In genomic region chr11:34203377-34203801, GRCh38 we compare ENCODE assay signal across 14 cellular contexts.
DNase-seq lines count a peak whose midpoint lies in the region; ATAC-seq and TF ChIP-seq lines count a peak whose summit lies in the region.
"Had no signal": no experiment of that assay in that cellular context is flagged by ENCODE, and none has a peak within 500 bp of the region (broad histone marks: within the 10 kb centered on the region; RNA-seq: fewer than 3 reads in every experiment).

No MANE protein-coding gene starts in this region.

- H3K4me3 ChIP-seq in HCT116 (replicated peaks in 1 of 2; ENCODE audit: low read depth in 1 of 2, low read length in 2 of 2) = no peak overlapping the region
- no peak overlapping the region for H3K4me3 ChIP-seq in Panc1 (ENCODE audit: low read depth in 2 of 2, low read length in 2 of 2)
- H3K4me3 ChIP-seq: mucosa of descending colon, psoas muscle had no signal

- H3K9ac ChIP-seq in HCT116 (ENCODE audit: low read length) = no peak overlapping the region

- no peak overlapping the region for H3K4me3 Mint-ChIP-seq in activated naive CD4-positive, alpha-beta T cell treated with anti-CD3 and anti-CD28 coated beads for 36 hours
- H3K4me3 Mint-ChIP-seq in nephron = no peak overlapping the region
- H3K4me3 Mint-ChIP-seq: activated T-helper 1 cell treated with anti-CD3 and anti-CD28 coated beads, Interleukin-12 subunit alpha, Interleukin-12 subunit beta, Interleukin-2, Interleukin-4 antibody, amounts not matched to agents 30 ng/mL and 10 ng/mL and 1 ng/mL, durations not matched to agents 14 hours and 24 hours and 36 hours; brain had no signal

- H3K4me1 ChIP-seq in HCT116 (ENCODE audit: control insufficient read depth in 1 of 2, insufficient read depth in 2 of 2, low read length in 2 of 2) (peaks cover 10 to 43% of the 10 kb centered on the region in 2 experiments), Panc1 (ENCODE audit: control insufficient read depth, insufficient read depth, low read length) (peaks cover 50% of the 10 kb centered on the region)

- no peak for ATAC-seq in activated naive CD4-positive, alpha-beta T cell treated with anti-CD3 and anti-CD28 coated beads, Interleukin-2, amount 50 U/mL, for 72 hours
- ATAC-seq in HCT116 = no peak
- ATAC-seq in Panc1 = no peak
- ATAC-seq in HG02970 (IDR thresholded peaks at IDR 0.05; ENCODE audit: low FRiP score, unreplicated experiment) = no peak
- ATAC-seq in GM18870 (IDR thresholded peaks at IDR 0.05; ENCODE audit: unreplicated experiment) = no peak
- ATAC-seq: mucosa of descending colon, psoas muscle had no signal

- H4K20me1 ChIP-seq in HCT116 (ENCODE audit: insufficient read depth) = no peaks in the 10 kb centered on the region

- H3K79me2 ChIP-seq in HCT116 (ENCODE audit: insufficient read depth, low read length) = no peaks in the 10 kb centered on the region

- H3K4me1 Mint-ChIP-seq in activated naive CD4-positive, alpha-beta T cell treated with anti-CD3 and anti-CD28 coated beads for 36 hours (ENCODE audit: low read depth) = peaks cover 27% of the 10 kb centered on the region
- peaks cover 63% of the 10 kb centered on the region for H3K4me1 Mint-ChIP-seq in nephron

- TF ChIP-seq RAD21 in HCT116 (IDR thresholded peaks at IDR 0.05; ENCODE audit: low read depth) = no peak

- H3K36me3 Mint-ChIP-seq in activated naive CD4-positive, alpha-beta T cell treated with anti-CD3 and anti-CD28 coated beads for 36 hours (ENCODE audit: low read depth) = no peaks in the 10 kb centered on the region
- H3K36me3 Mint-ChIP-seq in activated naive CD4-positive, alpha-beta T cell treated with anti-CD3 and anti-CD28 coated beads, Interleukin-2, amount 50 U/mL, for 72 hours = no peaks in the 10 kb centered on the region
- no peaks in the 10 kb centered on the region for H3K36me3 Mint-ChIP-seq in nephron (ENCODE audit: low read depth)
- H3K36me3 Mint-ChIP-seq: brain had no signal

- H3K27me3 ChIP-seq in HCT116 (ENCODE audit: insufficient read depth, low read length) (no peaks in the 10 kb centered on the region), Panc1 (ENCODE audit: control insufficient read depth, insufficient read depth, low read length) (no peaks in the 10 kb centered on the region)

- TF ChIP-seq CTCF in HCT116 (IDR thresholded peaks at IDR 0.05 in 2 of 3, conservative IDR thresholded peaks at IDR 0.05 in 1 of 3; ENCODE audit: borderline replicate concordance in 1 of 3, insufficient read depth in 1 of 3, low read depth in 2 of 3, low read length in 2 of 3) = no peak
- no peak for TF ChIP-seq CTCF in Panc1 (IDR thresholded peaks at IDR 0.05)
- TF ChIP-seq CTCF in nephron (IDR thresholded peaks at IDR 0.05; ENCODE audit: unreplicated experiment in 3 of 3) = no peak

- CTCF ChIA-PET in activated naive CD4-positive, alpha-beta T cell treated with anti-CD3 and anti-CD28 coated beads for 36 hours (lab: Charles Lee) = interaction anchor here (0.9 to 1.3 kb wide), 2 partner anchors 15 to 28 kb away, joined by 3 read pairs; no protein-coding TSS in a partner anchor
- CTCF ChIA-PET in HCT116 (lab: Charles Lee) (no interaction called here), Panc1 (lab: Charles Lee) (no interaction called here)

- no peak for TF ChIP-seq POLR2A in HCT116 (IDR thresholded peaks at IDR 0.05; ENCODE audit: borderline replicate concordance, extremely low read depth, insufficient read depth, insufficient read length)

- BruUV-seq in HCT116 (replicated peaks; lab: Mats Ljungman, UMichigan) (no TSS peak), Panc1 (replicated peaks; lab: Mats Ljungman, UMichigan) (no TSS peak)

- in situ Hi-C loops in Panc1 (cut with HindIII; ENCODE audit: low pct_unique_long_range_greater_than_20kb, low sequenced_read_pairs) = no loop called here

- H3K9me3 ChIP-seq in HCT116 (ENCODE audit: control insufficient read depth in 1 of 2, insufficient read depth in 1 of 2, low read depth in 1 of 2, low read length in 2 of 2) = no peaks in the 10 kb centered on the region
- H3K9me3 ChIP-seq in Panc1 (ENCODE audit: control insufficient read depth, insufficient read depth, low read depth, low read length) = no peaks in the 10 kb centered on the region
- H3K9me3 ChIP-seq: mucosa of descending colon, psoas muscle had no signal

- 0 out of 2 replicates have a peak overlapping the region, but pooled peaks have one; percentile 4 for H3K4me2 ChIP-seq in HCT116 (ENCODE audit: low read length)

- DNase-seq in activated naive CD4-positive, alpha-beta T cell treated with anti-CD3 and anti-CD28 coated beads for 36 hours = peak; percentile 24
- DNase-seq in activated naive CD4-positive, alpha-beta T cell treated with anti-CD3 and anti-CD28 coated beads, Interleukin-2, amount 50 U/mL, for 72 hours (ENCODE audit: low spot score in 2 of 2) = no peak
- DNase-seq in HCT116 (ENCODE audit: low read depth, low spot score) (no peak), Panc1 (ENCODE audit: low read depth, low spot score) (no peak), hepatic stellate cell (ENCODE audit: low spot score) (no peak)
- DNase-seq: activated CD4-positive, CD25-positive, alpha-beta regulatory T cell; mucosa of descending colon; psoas muscle had no signal

- no peaks in the 10 kb centered on the region for H3K27me3 Mint-ChIP-seq in activated naive CD4-positive, alpha-beta T cell treated with anti-CD3 and anti-CD28 coated beads for 36 hours (ENCODE audit: low read depth)
- H3K27me3 Mint-ChIP-seq in nephron (ENCODE audit: low read depth) = no peaks in the 10 kb centered on the region
- H3K27me3 Mint-ChIP-seq: type B pancreatic cell had no signal

- no peaks in the 10 kb centered on the region for H3K9me3 Mint-ChIP-seq in activated naive CD4-positive, alpha-beta T cell treated with anti-CD3 and anti-CD28 coated beads for 36 hours
- no peaks in the 10 kb centered on the region for H3K9me3 Mint-ChIP-seq in activated naive CD4-positive, alpha-beta T cell treated with anti-CD3 and anti-CD28 coated beads, Interleukin-2, amount 50 U/mL, for 72 hours
- H3K9me3 Mint-ChIP-seq in nephron = no peaks in the 10 kb centered on the region
- H3K9me3 Mint-ChIP-seq: activated T-helper 1 cell treated with anti-CD3 and anti-CD28 coated beads, Interleukin-12 subunit alpha, Interleukin-12 subunit beta, Interleukin-2, Interleukin-4 antibody, amounts not matched to agents 30 ng/mL and 10 ng/mL and 1 ng/mL, durations not matched to agents 14 hours and 24 hours and 36 hours; brain; type B pancreatic cell had no signal

- POLR2A ChIA-PET in HCT116 (lab: Charles Lee) = no interaction called here
- POLR2A ChIA-PET in Panc1 (lab: Charles Lee) = no interaction called here

- H3K27ac Mint-ChIP-seq in activated naive CD4-positive, alpha-beta T cell treated with anti-CD3 and anti-CD28 coated beads for 36 hours = peak overlapping the region; percentile 22
- H3K27ac Mint-ChIP-seq in activated naive CD4-positive, alpha-beta T cell treated with anti-CD3 and anti-CD28 coated beads, Interleukin-2, amount 50 U/mL, for 72 hours = no peak overlapping the region
- peak overlapping the region in 2 of 3 experiments; percentile 28 to 96 for H3K27ac Mint-ChIP-seq in nephron
- H3K27ac Mint-ChIP-seq: activated T-helper 1 cell treated with anti-CD3 and anti-CD28 coated beads, Interleukin-12 subunit alpha, Interleukin-12 subunit beta, Interleukin-2, Interleukin-4 antibody, amounts not matched to agents 30 ng/mL and 10 ng/mL and 1 ng/mL, durations not matched to agents 14 hours and 24 hours and 36 hours; type B pancreatic cell had no signal

- H3K36me3 ChIP-seq in HCT116 (ENCODE audit: control insufficient read depth in 1 of 2, insufficient read depth in 2 of 2, low read length in 2 of 2) = no peaks in the 10 kb centered on the region
- H3K36me3 ChIP-seq in Panc1 (ENCODE audit: control insufficient read depth, insufficient read depth, low read length) = no peaks in the 10 kb centered on the region

- no peaks in the 10 kb centered on the region for H3K9me2 ChIP-seq in HCT116 (ENCODE audit: insufficient read depth)

- intact Hi-C loops in activated naive CD4-positive, alpha-beta T cell treated with anti-CD3 and anti-CD28 coated beads for 36 hours (cut with micrococcal nuclease) = no loop called here
- intact Hi-C loops in HCT116 (cut with micrococcal nuclease) (no loop called here), Panc1 (cut with micrococcal nuclease; ENCODE audit: unreplicated experiment) (no loop called here)

- H2AFZ ChIP-seq in HCT116 (ENCODE audit: low read depth, low read length, poor library complexity, severe bottlenecking) = no peak overlapping the region

- H3K27ac ChIP-seq in HCT116 (ENCODE audit: low read depth, low read length) (no peak overlapping the region), Panc1 (ENCODE audit: low read length) (peak overlapping the region; percentile 46)
- H3K27ac ChIP-seq: psoas muscle had no signal

- RAD21 ChIA-PET in HCT116 (lab: Charles Lee; ENCODE audit: low non-redundant PET in 1 of 2, low total read pairs in 2 of 2, uncharacterized antibody in 2 of 2, unreplicated experiment in 2 of 2) = no interaction called here

TF ChIP-seq in HCT116, 20 proteins besides CTCF, POLR2A, EP300 and RAD21 (continues in another document):
- TF ChIP-seq ZBTB33 (IDR thresholded peaks at IDR 0.05; ENCODE audit: extremely low read depth, insufficient replicate concordance, low read length) (no peak), ATF3 (IDR thresholded peaks at IDR 0.05) (no peak), YY1 (IDR thresholded peaks at IDR 0.05; ENCODE audit: extremely low read depth, insufficient replicate concordance, low read depth, low read length) (no peak), ZFX (IDR thresholded peaks at IDR 0.05) (no peak), SRF (IDR thresholded peaks at IDR 0.05; ENCODE audit: low read depth) (no peak)

Comparison
In these comparisons a context has a peak if more than half of its experiments do, and no peak if none do; other contexts are left out.
1. H3K27ac Mint-ChIP-seq: peak in activated naive CD4-positive, alpha-beta T cell treated with anti-CD3 and anti-CD28 coated beads for 36 hours (single experiment) and nephron (2 of 3); none in activated naive CD4-positive, alpha-beta T cell treated with anti-CD3 and anti-CD28 coated beads, Interleukin-2, amount 50 U/mL, for 72 hours (0 of 2).